Comparison of ENCODE assay signal across 15 cellular contexts in the genomic region with DNA sequence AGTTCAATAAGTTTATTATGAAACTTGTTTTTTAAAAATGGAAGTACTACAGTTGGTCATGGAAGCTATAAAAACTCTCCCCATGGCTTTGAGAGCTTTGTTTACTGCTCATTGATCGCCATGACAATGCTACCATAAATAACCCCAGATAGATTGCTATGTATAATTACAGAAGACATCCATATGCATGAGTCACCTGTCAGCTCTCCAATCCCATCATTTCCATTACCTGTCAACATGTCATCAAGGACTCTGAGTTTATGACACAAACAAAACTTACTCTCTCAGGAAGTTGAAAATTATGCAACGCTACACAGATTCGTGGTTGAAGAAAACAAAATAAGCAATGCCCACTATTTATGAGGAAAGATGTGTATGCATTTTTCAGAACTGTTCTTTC.
"Had no signal": no experiment of that assay in that cellular context is flagged by ENCODE, and none has a peak within 500 bp of the region (broad histone marks: within the 10 kb centered on the region; RNA-seq: fewer than 3 reads in every experiment).

No MANE protein-coding gene starts in this region.

- DNase-seq: activated CD4-positive, alpha-beta T cell treated with anti-CD3 and anti-CD28 coated beads, Interleukin-2, amount 50 U/mL, for 1 hour; activated T-cell treated with anti-CD3 and anti-CD28 coated beads, Interleukin-2, amount 50 U/mL, for 1 hour; dorsolateral prefrontal cortex; esophagus squamous epithelium; heart right ventricle; islet precursor cell; occipital lobe; stimulated activated CD4-positive, alpha-beta T cell treated with anti-CD3 and anti-CD28 coated beads, Interleukin-4, amount 100 ng/mL, for 1 hour; stimulated activated CD8-positive, alpha-beta memory T cell treated with anti-CD3 and anti-CD28 coated beads, Interleukin-4, amount 100 ng/mL, for 48 hours; stimulated activated naive CD8-positive, alpha-beta T cell treated with anti-CD3 and anti-CD28 coated beads, Interleukin-15, Interleukin-2, amounts not matched to agents 100 U/mL and 50 U/mL, for 24 hours had no signal

- ATAC-seq: left lobe of liver; natural killer cell treated with Interleukin-12 subunit alpha and Interleukin-12 subunit beta and Interleukin-15 and Interleukin-18, amount 100 ng/mL, for 72 hours; stimulated activated naive CD8-positive, alpha-beta T cell treated with anti-CD3 and anti-CD28 coated beads, Interleukin-15, Interleukin-2, amounts not matched to agents 100 U/mL and 50 U/mL, for 24 hours had no signal

- H3K4me3 ChIP-seq: dorsolateral prefrontal cortex, esophagus squamous epithelium, gastrocnemius medialis, heart right ventricle, prostate gland, suprapubic skin had no signal
